In genomic region chr10:71024490-71024889, GRCh38 we compare ENCODE assay signal across 3 cellular contexts.
A peak's percentile ranks its signal among the peaks of the same experiment; 100 is the strongest.
TF ChIP-seq lines count a peak whose summit lies in the region.

No MANE protein-coding gene starts in this region.

TF ChIP-seq in A549, 52 proteins besides CTCF, POLR2A, EP300 and RAD21:
- TF ChIP-seq TFCP2L1 (CRISPR knock-in tag; IDR thresholded peaks at IDR 0.05) (no peak), PHF8 (IDR thresholded peaks at IDR 0.05; ENCODE audit: borderline replicate concordance, low read depth) (no peak), ZSCAN20 (CRISPR knock-in tag; IDR thresholded peaks at IDR 0.05) (no peak), GATA3 (IDR thresholded peaks at IDR 0.05; ENCODE audit: borderline replicate concordance) (no peak), MAFK (IDR thresholded peaks at IDR 0.05; ENCODE audit: partially characterized antibody) (peak; percentile 27), JUN (IDR thresholded peaks at IDR 0.05) (no peak), HOXB5 (CRISPR knock-in tag; IDR thresholded peaks at IDR 0.05) (no peak), CBX2 (IDR thresholded peaks at IDR 0.05; ENCODE audit: borderline replicate concordance, low read depth) (no peak), SMC3 (IDR thresholded peaks at IDR 0.05) (no peak), NFE2L2 (conservative IDR thresholded peaks at IDR 0.05; ENCODE audit: low read length) (peak; percentile 50; the same call in 1 of the 2 replicates), NR3C1 (IDR thresholded peaks at IDR 0.05) (no peak), BCL3 (IDR thresholded peaks at IDR 0.05) (no peak), HEYL (CRISPR knock-in tag; IDR thresholded peaks at IDR 0.05) (no peak)
TF ChIP-seq in A549: peak in this region for 2.

TF ChIP-seq in GM23338, 12 proteins besides CTCF, POLR2A, EP300 and RAD21 (continues in another document):
- no peak for TF ChIP-seq ZNF462 (CRISPR knock-in tag; IDR thresholded peaks at IDR 0.05)
- TF ChIP-seq CREB1 (CRISPR knock-in tag; IDR thresholded peaks at IDR 0.05; ENCODE audit: low read depth), result no peak
- no peak for TF ChIP-seq REST (IDR thresholded peaks at IDR 0.05; ENCODE audit: unreplicated experiment)
- TF ChIP-seq JUNB (IDR thresholded peaks at IDR 0.05; ENCODE audit: unreplicated experiment), result no peak
- no peak for TF ChIP-seq ETS1 (IDR thresholded peaks at IDR 0.05)
- TF ChIP-seq ZNF331 (CRISPR knock-in tag; IDR thresholded peaks at IDR 0.05; ENCODE audit: low read depth), result no peak
- no peak for TF ChIP-seq EZH2phosphoT487 (IDR thresholded peaks at IDR 0.05; ENCODE audit: unreplicated experiment)
- no peak for TF ChIP-seq STAT1 (IDR thresholded peaks at IDR 0.05; ENCODE audit: unreplicated experiment)

TF ChIP-seq in IMR-90, 13 proteins besides CTCF, POLR2A, EP300 and RAD21:
- 0 out of 2 replicates have a peak, but pooled peaks have one; percentile 24 for TF ChIP-seq NFE2L2 (IDR thresholded peaks at IDR 0.05; ENCODE audit: low read depth, low read length)
- no peak for TF ChIP-seq MAZ (IDR thresholded peaks at IDR 0.05; ENCODE audit: borderline replicate concordance, low read depth, low read length)
- no peak for TF ChIP-seq RFX5 (IDR thresholded peaks at IDR 0.05; ENCODE audit: low read depth, low read length)
- no peak for TF ChIP-seq FOS (IDR thresholded peaks at IDR 0.05; ENCODE audit: low read depth, low read length)
